8 cellular contexts compared by ENCODE assay signal in the genomic region with DNA sequence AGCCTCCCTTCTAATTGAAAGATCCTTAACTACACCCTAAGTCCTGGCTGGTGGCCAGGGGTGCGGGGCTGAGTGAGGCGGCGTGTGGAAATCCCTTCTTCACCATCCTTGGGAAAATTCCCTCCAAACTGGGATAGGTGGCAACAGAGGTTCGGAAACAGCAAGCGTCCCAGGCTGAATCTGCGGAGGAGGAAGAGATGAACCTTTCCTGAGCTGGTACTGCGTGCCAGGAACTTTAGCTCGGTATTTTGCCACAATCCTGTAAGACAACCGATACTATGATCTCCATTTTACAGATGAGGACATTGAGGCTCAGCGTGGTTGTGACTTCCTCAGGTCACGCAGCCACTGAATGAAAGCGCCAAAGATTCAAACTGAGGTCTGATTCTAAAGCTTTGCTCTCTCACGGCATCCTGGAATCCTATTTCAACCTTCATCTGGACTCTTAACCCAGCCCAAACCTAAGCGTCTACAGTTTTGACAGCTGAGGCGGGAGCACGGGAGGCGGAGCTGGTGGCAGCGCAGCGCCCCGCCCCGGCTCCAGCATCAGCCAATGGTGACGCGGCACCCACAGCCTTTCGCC. TPM values are rescaled to one million over a fixed set of nuclear protein-coding genes. Genes with fewer than 3 reads are reported as not detected.
DNase-seq lines count a peak whose midpoint lies in the region; ATAC-seq and TF ChIP-seq lines count a peak whose summit lies in the region.

No MANE protein-coding gene starts in this region.

- TF ChIP-seq POLR2A in stomach (IDR thresholded peaks at IDR 0.05), result no peak

- intact Hi-C loops in stomach (cut with DNase I; ENCODE audit: low total_unique reads), result no loop called here

- TF ChIP-seq CTCF in stomach (IDR thresholded peaks at IDR 0.05), result no peak

- peak overlapping the region in 9 of 10 experiments; percentile 9 to 94 (median 43); a peak in 13 of 20 replicates for H3K4me3 ChIP-seq in BLaER1 treated with 17β-estradiol and CSF1 and Interleukin-3, amounts not matched to agents 10 nM and 100 nM
- H3K4me3 ChIP-seq in H7 (ENCODE audit: insufficient read depth, low read depth, low read length) (peak overlapping the region; percentile 25; the same call in 1 of the 2 replicates), iPS-15b (ENCODE audit: low read depth, low read length) (peak overlapping the region; percentile 47), stomach (peak overlapping the region; percentile 87 to 98 (median 96))

- H3K27me3 Mint-ChIP-seq in activated T-helper 17 cell treated with anti-CD3 and anti-CD28 coated beads, Interleukin-2, amount 50 U/mL, for 72 hours, result no peaks in the 10 kb centered on the region

- H3K4me2 ChIP-seq in BLaER1 treated with 17β-estradiol and CSF1 and Interleukin-3, amounts not matched to agents 10 nM and 100 nM, result peak overlapping the region; percentile 33 to 84 (median 59); a peak in 21 of 22 replicates

- H3K9me3 Mint-ChIP-seq in activated T-helper 17 cell treated with anti-CD3 and anti-CD28 coated beads, Interleukin-2, amount 50 U/mL, for 72 hours, result no peaks in the 10 kb centered on the region

- peaks cover 0 to 23% (median 19%) of the 10 kb centered on the region in 11 experiments; a peak in 16 of 22 replicates for H3K27me3 ChIP-seq in BLaER1 treated with 17β-estradiol and CSF1 and Interleukin-3, amounts not matched to agents 10 nM and 100 nM
- H3K27me3 ChIP-seq in H7 (ENCODE audit: control insufficient read depth, insufficient read depth, low read length) (no peaks in the 10 kb centered on the region), iPS-15b (ENCODE audit: control insufficient read depth, insufficient read depth, low read length) (no peaks in the 10 kb centered on the region), stomach (no peaks in the 10 kb centered on the region)

- H3K4me1 Mint-ChIP-seq in activated T-helper 17 cell treated with anti-CD3 and anti-CD28 coated beads, Interleukin-2, amount 50 U/mL, for 72 hours, result peaks cover 47% of the 10 kb centered on the region

- no peak for TF ChIP-seq EP300 in stomach (IDR thresholded peaks at IDR 0.05)

- peak overlapping the region; percentile 99 for H3K4me3 Mint-ChIP-seq in activated T-helper 17 cell treated with anti-CD3 and anti-CD28 coated beads, Interleukin-2, amount 50 U/mL, for 72 hours

- peaks cover 5 to 67% (median 17%) of the 10 kb centered on the region in 10 experiments; a peak in 18 of 20 replicates for H3K4me1 ChIP-seq in BLaER1 treated with 17β-estradiol and CSF1 and Interleukin-3, amounts not matched to agents 10 nM and 100 nM
- H3K4me1 ChIP-seq in iPS-15b (ENCODE audit: control insufficient read depth, insufficient read depth, low read length), result peaks cover 19% of the 10 kb centered on the region
- peaks cover 13 to 45% (median 28%) of the 10 kb centered on the region in 4 donors for H3K4me1 ChIP-seq in stomach

- H4K20me1 ChIP-seq in BLaER1 treated with 17β-estradiol and CSF1 and Interleukin-3, amounts not matched to agents 10 nM and 100 nM, result peaks cover 0 to 10% (median 0%) of the 10 kb centered on the region in 11 experiments; a peak in 4 of 22 replicates

- DNase-seq in H7 (peak; percentile 25), stomach (no peak), NOMO-1 treated with dmso at 0.1 percent for 144 hours (lab: John Stamatoyannopoulos, UW; ENCODE audit: unreplicated experiment) (no peak), NCI-H748 treated with DMSO at 0.1 percent for 48 hours (lab: John Stamatoyannopoulos, UW) (no peak), putamen (ENCODE audit: low spot score) (no peak)

- peak overlapping the region in 4 of 11 experiments; percentile 8 to 95 (median 33); a peak in 6 of 22 replicates for H3K27ac ChIP-seq in BLaER1 treated with 17β-estradiol and CSF1 and Interleukin-3, amounts not matched to agents 10 nM and 100 nM
- H3K27ac ChIP-seq in stomach, result peak overlapping the region; percentile 59 to 96 (median 93)

- no peaks in the 10 kb centered on the region for H3K9me3 ChIP-seq in BLaER1 treated with 17β-estradiol and CSF1 and Interleukin-3, amounts not matched to agents 10 nM and 100 nM (replicated peaks in 1 of 11)
- H3K9me3 ChIP-seq in iPS-15b (ENCODE audit: control insufficient read depth, insufficient read depth, low read length), result no peaks in the 10 kb centered on the region
- H3K9me3 ChIP-seq in stomach, result no peaks in the 10 kb centered on the region

- peak; percentile 1 for ATAC-seq in activated T-helper 17 cell treated with anti-CD3 and anti-CD28 coated beads, Interleukin-2, amount 50 U/mL, for 72 hours (replicated peaks)

- peaks cover 0 to 18% (median 0%) of the 10 kb centered on the region in 11 experiments; a peak in 7 of 22 replicates for H3K36me3 ChIP-seq in BLaER1 treated with 17β-estradiol and CSF1 and Interleukin-3, amounts not matched to agents 10 nM and 100 nM
- H3K36me3 ChIP-seq in H7 (replicated peaks; ENCODE audit: control insufficient read depth, insufficient read depth, low read length) (no peaks in the 10 kb centered on the region), iPS-15b (ENCODE audit: control insufficient read depth, insufficient read depth, low read length) (no peaks in the 10 kb centered on the region), stomach (peaks cover 0 to 9% (median 2%) of the 10 kb centered on the region in 4 donors)

- H3K36me3 Mint-ChIP-seq in activated T-helper 17 cell treated with anti-CD3 and anti-CD28 coated beads, Interleukin-2, amount 50 U/mL, for 72 hours (ENCODE audit: low read depth), result peaks cover 47% of the 10 kb centered on the region

- WGBS in stomach, 5 donors, result 2 to 4% (median 3%) methylated on average over 24 of the region's 24 CpGs

- H3K27ac Mint-ChIP-seq in activated T-helper 17 cell treated with anti-CD3 and anti-CD28 coated beads, Interleukin-2, amount 50 U/mL, for 72 hours, result peak overlapping the region; percentile 90

- peak overlapping the region in 2 of 11 experiments; percentile 15 to 24; a peak in 2 of 22 replicates for H3K9ac ChIP-seq in BLaER1 treated with 17β-estradiol and CSF1 and Interleukin-3, amounts not matched to agents 10 nM and 100 nM
- H3K9ac ChIP-seq in iPS-15b (ENCODE audit: low read depth, low read length), result no peak overlapping the region

RNA-seq across cellular contexts. Expression of gene CYLD, which starts 0.6 kb away (rescaled TPM):
- 5.0 and 6.2 TPM in 2 replicates for total RNA-seq in H7 (2014; rRNA removed; shearing (Covaris generic))
- total RNA-seq in activated T-helper 17 cell treated with anti-CD3 and anti-CD28 coated beads, Interleukin-2, amount 50 U/mL, for 72 hours, result 100 to 1,000 TPM; 112 to 130 TPM
- total RNA-seq in stomach, result 10 to 100 TPM; 12.5 to 82.1 (median 19.6) TPM
- polyA plus RNA-seq in stomach, result 10 to 100 TPM in 2 of 3 donors, 1 to 10 TPM in 1; 7.0 to 11.2 (median 11.0) TPM

RNA-seq across cellular contexts. Expression of gene NOD2, which starts 47.9 kb away (rescaled TPM):
- 0.33 TPM in 1 of 2 replicates, not detected in the other for total RNA-seq in H7 (2014; rRNA removed; shearing (Covaris generic))
- 10 to 100 TPM in 1 of 2 donors, 1 to 10 TPM in 1; 7.6 to 28.4 TPM for total RNA-seq in activated T-helper 17 cell treated with anti-CD3 and anti-CD28 coated beads, Interleukin-2, amount 50 U/mL, for 72 hours
- total RNA-seq in stomach, result 1 to 10 TPM in 4 of 5 donors, not detected in 1; 1.8 to 6.2 (median 3.5) TPM
- polyA plus RNA-seq in stomach, result 1 to 10 TPM in 1 of 3 donors, under 1 TPM in 2; 0.56 to 3.7 (median 0.61) TPM

Comparison
In these comparisons a context has a peak if more than half of its experiments do, and no peak if none do; other contexts are left out.
1. H3K4me3 ChIP-seq: peak in every context shown above with its lines; median percentile 96 in stomach; 47 in iPS-15b; 43 in BLaER1 treated with 17β-estradiol and CSF1 and Interleukin-3, amounts not matched to agents 10 nM and 100 nM; 25 in H7.